In the genomic region with DNA sequence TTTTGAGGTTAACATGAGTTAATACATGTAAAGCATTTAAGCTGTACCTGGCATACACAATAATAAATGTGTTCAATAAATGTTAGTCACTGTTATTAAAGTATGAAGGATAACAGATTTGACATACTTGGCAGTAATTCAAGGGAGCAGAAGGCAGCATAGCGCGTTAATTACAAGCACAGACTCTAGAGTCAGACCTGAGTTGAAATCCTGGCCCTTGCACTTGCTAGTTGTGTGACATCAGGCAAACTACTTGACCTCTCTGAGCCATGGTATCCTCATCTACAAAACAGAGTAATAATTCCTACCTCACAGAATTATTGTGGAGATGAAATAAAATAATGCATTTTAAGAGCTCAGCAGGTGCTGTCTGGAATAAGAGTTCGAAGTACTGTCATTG, we compare ENCODE assay signal across 16 cellular contexts. TPM values are rescaled to one million over a fixed set of nuclear protein-coding genes. Genes with fewer than 3 reads are reported as not detected.
A peak's percentile ranks its signal among the peaks of the same experiment; 100 is the strongest.
DNase-seq lines count a peak whose midpoint lies in the region; TF ChIP-seq lines count a peak whose summit lies in the region.
"Had no signal": no experiment of that assay in that cellular context is flagged by ENCODE, and none has a peak within 500 bp of the region (broad histone marks: within the 10 kb centered on the region; RNA-seq: fewer than 3 reads in every experiment).

No MANE protein-coding gene starts in this region.

- no peak overlapping the region for H3K4me3 ChIP-seq in retinal pigment epithelial cell (ENCODE audit: low read length)
- H3K4me3 ChIP-seq in CD8-positive, alpha-beta memory T cell (ENCODE audit: low read length): no peak overlapping the region
- H3K4me3 ChIP-seq: BLaER1 treated with 17β-estradiol and CSF1 and Interleukin-3, amounts not matched to agents 10 nM and 100 nM; MG63; Peyer's patch; SK-N-MC had no signal

- H3K27ac ChIP-seq in CD8-positive, alpha-beta memory T cell (ENCODE audit: low read depth, low read length): no peak overlapping the region
- H3K27ac ChIP-seq: BLaER1 treated with 17β-estradiol and CSF1 and Interleukin-3, amounts not matched to agents 10 nM and 100 nM; SK-N-MC had no signal

- no peaks in the 10 kb centered on the region for H3K27me3 ChIP-seq in CD8-positive, alpha-beta memory T cell (ENCODE audit: insufficient read depth, low read length, poor library complexity, severe bottlenecking)
- H3K27me3 ChIP-seq: BLaER1 treated with 17β-estradiol and CSF1 and Interleukin-3, amounts not matched to agents 10 nM and 100 nM; MG63; Peyer's patch had no signal

- H3K36me3 ChIP-seq in CD8-positive, alpha-beta memory T cell (ENCODE audit: insufficient read depth, low read length): no peaks in the 10 kb centered on the region
- H3K36me3 ChIP-seq: Peyer's patch had no signal

- CTCF ChIA-PET in CD8-positive, alpha-beta memory T cell (lab: Charles Lee): interaction anchor here (0.9 to 1.8 kb wide), 2 partner anchors 19 to 134 kb away, joined by 3 read pairs; no protein-coding TSS in a partner anchor

- H3K4me1 ChIP-seq in CD8-positive, alpha-beta memory T cell (ENCODE audit: insufficient read depth, low read length): peaks cover 28% of the 10 kb centered on the region

- H3K4me1 Mint-ChIP-seq in CD8-positive, alpha-beta memory T cell: peaks cover 18 to 34% (median 25%) of the 10 kb centered on the region in 3 donors

- H3K9me3 ChIP-seq in CD8-positive, alpha-beta memory T cell (ENCODE audit: low read length): no peaks in the 10 kb centered on the region
- H3K9me3 ChIP-seq: BLaER1 treated with 17β-estradiol and CSF1 and Interleukin-3, amounts not matched to agents 10 nM and 100 nM; MG63; Peyer's patch had no signal

- no peaks in the 10 kb centered on the region for H3K9me3 Mint-ChIP-seq in CD8-positive, alpha-beta memory T cell

- no peak overlapping the region for H3K4me3 Mint-ChIP-seq in CD8-positive, alpha-beta memory T cell

- POLR2A ChIA-PET in CD8-positive, alpha-beta memory T cell (lab: Charles Lee): no interaction called here

- peak; percentile 81 for DNase-seq in DMS 273 (lab: John Stamatoyannopoulos, UW; ENCODE audit: unreplicated experiment)
- DNase-seq in NCI-H2171 treated with DMSO at 0.1 percent for 48 hours (lab: John Stamatoyannopoulos, UW): peak; percentile 86
- DNase-seq in cerebellar cortex (ENCODE audit: low spot score): peak; percentile 68
- DNase-seq in retinal pigment epithelial cell (ENCODE audit: low read depth): peak; percentile 62
- no peak for DNase-seq in iPS-NIHi11 (ENCODE audit: low spot score)
- DNase-seq in GM19238 (ENCODE audit: insufficient read length, low spot score): no peak
- DNase-seq in CD8-positive, alpha-beta memory T cell: no peak
- DNase-seq: DMS153, Karpas-422, MG63, NCI-H1092 treated with DMSO at 0.1 percent for 48 hours, NCI-H82, Peyer's patch had no signal

- H3K27me3 Mint-ChIP-seq in CD8-positive, alpha-beta memory T cell: no peaks in the 10 kb centered on the region

- peak overlapping the region in 2 of 8 donors; percentile 23 to 84 for H3K27ac Mint-ChIP-seq in CD8-positive, alpha-beta memory T cell

- TF ChIP-seq CTCF in retinal pigment epithelial cell (conservative IDR thresholded peaks at IDR 0.05; ENCODE audit: low read depth, low read length): no peak

- H3K36me3 Mint-ChIP-seq in CD8-positive, alpha-beta memory T cell: peaks cover 0 to 3% (median 2%) of the 10 kb centered on the region in 3 donors

RNA-seq across cellular contexts. Expression of gene IFT122, which starts 5.4 kb away (rescaled TPM):
- total RNA-seq in CD8-positive, alpha-beta memory T cell: 10 to 100 TPM; 16.4 to 16.5 TPM
- 4.3 TPM for polyA plus RNA-seq in CD8-positive, alpha-beta memory T cell

RNA-seq across cellular contexts. Expression of gene MBD4, which starts 5.7 kb away (rescaled TPM):
- 10 to 100 TPM; 48.0 to 48.1 TPM for total RNA-seq in CD8-positive, alpha-beta memory T cell
- polyA plus RNA-seq in CD8-positive, alpha-beta memory T cell: 33.2 TPM

RNA-seq across cellular contexts. Expression of gene EFCAB12, which starts 17.0 kb away (rescaled TPM):
- under 1 TPM; 0.39 to 0.40 TPM for total RNA-seq in CD8-positive, alpha-beta memory T cell
- 0.21 TPM for polyA plus RNA-seq in CD8-positive, alpha-beta memory T cell
- total RNA-seq: Right ventricle myocardium inferior had no signal

Comparison
In these comparisons a context has a peak if more than half of its experiments do, and no peak if none do; other contexts are left out.
1. DNase-seq: peak in DMS 273 (single experiment), NCI-H2171 treated with DMSO at 0.1 percent for 48 hours (single experiment), cerebellar cortex (single experiment) and retinal pigment epithelial cell (single experiment); none in iPS-NIHi11 (single experiment), GM19238 (single experiment) and CD8-positive, alpha-beta memory T cell (0 of 5).